In genomic region chr10:132705173-132705572, GRCh38 we compare ENCODE assay signal across 18 cellular contexts.
DNase-seq lines count a peak whose midpoint lies in the region; ATAC-seq and TF ChIP-seq lines count a peak whose summit lies in the region.
"Had no signal": no experiment of that assay in that cellular context is flagged by ENCODE, and none has a peak within 500 bp of the region (broad histone marks: within the 10 kb centered on the region; RNA-seq: fewer than 3 reads in every experiment).

No MANE protein-coding gene starts in this region.

- H3K27ac ChIP-seq in angular gyrus (ENCODE audit: low read depth, low read length) (peak overlapping the region; percentile 33), right cardiac atrium (ENCODE audit: low read length) (no peak overlapping the region), sigmoid colon (no peak overlapping the region)
- H3K27ac ChIP-seq: BLaER1 treated with 17β-estradiol and CSF1 and Interleukin-3, amounts not matched to agents 10 nM and 100 nM; gastroesophageal sphincter; RWPE1; thoracic aorta; VCaP had no signal

- H3K9me3 ChIP-seq in right cardiac atrium (ENCODE audit: control insufficient read depth, low read length) (no peaks in the 10 kb centered on the region), sigmoid colon (peaks cover 0 to 6% (median 2%) of the 10 kb centered on the region in 4 donors)

- H3K36me3 ChIP-seq in sigmoid colon: peaks cover 0 to 33% (median 14%) of the 10 kb centered on the region in 4 donors

- peak; percentile 32; the same call in 1 of the 2 replicates for TF ChIP-seq RAD21 in Ishikawa (IDR thresholded peaks at IDR 0.05; ENCODE audit: low read depth)

- WGBS in right cardiac atrium: 97% methylated on average over 15 of the region's 15 CpGs
- 96% methylated on average over 15 of the region's 15 CpGs for WGBS in sigmoid colon, 2 donors

- no peaks in the 10 kb centered on the region for H3K4me1 ChIP-seq in right cardiac atrium (ENCODE audit: control insufficient read depth, insufficient read depth, low read length)
- peaks cover 0 to 16% (median 12%) of the 10 kb centered on the region in 4 donors for H3K4me1 ChIP-seq in sigmoid colon

- intact Hi-C loops in right cardiac atrium (cut with DNase I) (no loop called here), sigmoid colon (cut with DNase I) (no loop called here)

- ATAC-seq in right cardiac atrium (no peak), HG02623 (IDR thresholded peaks at IDR 0.05; ENCODE audit: unreplicated experiment) (no peak)
- ATAC-seq: gastroesophageal sphincter had no signal

- H3K27me3 ChIP-seq in right cardiac atrium (ENCODE audit: control insufficient read depth, insufficient read depth): no peaks in the 10 kb centered on the region
- no peaks in the 10 kb centered on the region for H3K27me3 ChIP-seq in sigmoid colon
- H3K27me3 ChIP-seq: BLaER1 treated with 17β-estradiol and CSF1 and Interleukin-3, amounts not matched to agents 10 nM and 100 nM; gastroesophageal sphincter had no signal

- DNase-seq in right cardiac atrium (peak; percentile 6 to 53 (median 32)), sigmoid colon (peak; percentile 61), DMS53 treated with DMSO at 0.1 percent for 48 hours (lab: John Stamatoyannopoulos, UW; ENCODE audit: unreplicated experiment) (no peak), iPS-NIHi7 (ENCODE audit: extremely low spot score) (no peak)
- no peak for DNase-seq in activated CD4-positive, CD25-positive, alpha-beta regulatory T cell (lab: John Stamatoyannopoulos, UW)
- DNase-seq: activated CD4-positive, alpha-beta memory T cell treated with anti-CD3 and anti-CD28 coated beads, Interleukin-2, amount 10 ng/mL, durations not matched to agents 7 days and 5 days; activated T-cell treated with anti-CD3 and anti-CD28 coated beads, Interleukin-2, amount 50 U/mL, for 1 hour; erythroblast; NCI-H1436; NCI-H345 had no signal

- peak; percentile 94 for TF ChIP-seq EP300 in Ishikawa (IDR thresholded peaks at IDR 0.05; ENCODE audit: borderline replicate concordance)
- no peak for TF ChIP-seq EP300 in sigmoid colon (IDR thresholded peaks at IDR 0.05)

- H3K4me3 ChIP-seq in right cardiac atrium (ENCODE audit: low read length) (no peak overlapping the region), sigmoid colon (no peak overlapping the region)
- H3K4me3 ChIP-seq: gastroesophageal sphincter, thoracic aorta had no signal

- no peak for TF ChIP-seq POLR2A in sigmoid colon (IDR thresholded peaks at IDR 0.05)

- TF ChIP-seq CTCF in sigmoid colon (IDR thresholded peaks at IDR 0.05): no peak

TF ChIP-seq in Ishikawa, 13 proteins besides CTCF, POLR2A, EP300 and RAD21:
- TF ChIP-seq EGR1 (IDR thresholded peaks at IDR 0.05) (peak; percentile 9; the same call in 1 of the 2 replicates), CREB1 (IDR thresholded peaks at IDR 0.05; ENCODE audit: low read depth) (no peak), FOXM1 (IDR thresholded peaks at IDR 0.05; ENCODE audit: borderline replicate concordance, low read depth) (peak; percentile 83), TCF12 (IDR thresholded peaks at IDR 0.05; ENCODE audit: low read depth) (peak; percentile 98), CEBPB (IDR thresholded peaks at IDR 0.05) (peak; percentile 73; the same call in 1 of the 2 replicates), TEAD4 (IDR thresholded peaks at IDR 0.05) (peak; percentile 87), YY1 (IDR thresholded peaks at IDR 0.05; ENCODE audit: low read depth) (peak; percentile 86), REST (IDR thresholded peaks at IDR 0.05; ENCODE audit: low read depth) (no peak), ZBTB7A (IDR thresholded peaks at IDR 0.05; ENCODE audit: low read depth) (peak; percentile 54), USF1 (IDR thresholded peaks at IDR 0.05) (peak; percentile 56), TAF1 (IDR thresholded peaks at IDR 0.05; ENCODE audit: low read depth) (no peak), MAX (IDR thresholded peaks at IDR 0.05) (peak; percentile 98), NFIC (IDR thresholded peaks at IDR 0.05) (peak; percentile 100)

Comparison
In these comparisons a context has a peak if more than half of its experiments do, and no peak if none do; other contexts are left out.
1. DNase-seq: peak in right cardiac atrium (3 of 3) and sigmoid colon (single experiment); none in DMS53 treated with DMSO at 0.1 percent for 48 hours (single experiment), activated CD4-positive, CD25-positive, alpha-beta regulatory T cell (0 of 4) and iPS-NIHi7 (single experiment).